In the genomic region with DNA sequence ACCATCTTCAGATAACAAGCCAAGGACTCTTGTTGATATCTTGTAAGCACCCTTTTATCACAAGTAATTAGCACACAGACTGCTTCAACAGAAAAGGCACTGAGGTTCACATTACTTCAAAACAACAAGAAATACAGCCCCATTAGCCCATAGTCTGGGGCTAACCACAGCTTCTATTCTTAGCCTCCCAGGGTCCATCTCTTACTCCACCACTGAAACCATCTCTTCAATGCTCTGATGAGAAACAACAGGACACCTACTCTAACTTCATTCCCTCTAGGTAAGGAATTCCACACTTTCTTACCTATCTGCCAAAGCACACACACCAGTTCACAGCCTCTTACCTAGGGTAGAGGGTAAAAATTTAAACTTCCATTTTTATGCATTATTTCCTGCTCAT, we compare ENCODE assay signal across 1 cellular context.
TF ChIP-seq lines count a peak whose summit lies in the region.

No MANE protein-coding gene starts in this region.

TF ChIP-seq in GM23338, 12 proteins besides CTCF, POLR2A, EP300 and RAD21 (continued from another document):
- no peak for TF ChIP-seq REST (IDR thresholded peaks at IDR 0.05; ENCODE audit: unreplicated experiment)
- TF ChIP-seq JUNB (IDR thresholded peaks at IDR 0.05; ENCODE audit: unreplicated experiment): no peak
- no peak for TF ChIP-seq NANOG (IDR thresholded peaks at IDR 0.05; ENCODE audit: borderline replicate concordance)
- TF ChIP-seq EZH2 (IDR thresholded peaks at IDR 0.05; ENCODE audit: low read depth, unreplicated experiment): no peak
